In the genomic region with DNA sequence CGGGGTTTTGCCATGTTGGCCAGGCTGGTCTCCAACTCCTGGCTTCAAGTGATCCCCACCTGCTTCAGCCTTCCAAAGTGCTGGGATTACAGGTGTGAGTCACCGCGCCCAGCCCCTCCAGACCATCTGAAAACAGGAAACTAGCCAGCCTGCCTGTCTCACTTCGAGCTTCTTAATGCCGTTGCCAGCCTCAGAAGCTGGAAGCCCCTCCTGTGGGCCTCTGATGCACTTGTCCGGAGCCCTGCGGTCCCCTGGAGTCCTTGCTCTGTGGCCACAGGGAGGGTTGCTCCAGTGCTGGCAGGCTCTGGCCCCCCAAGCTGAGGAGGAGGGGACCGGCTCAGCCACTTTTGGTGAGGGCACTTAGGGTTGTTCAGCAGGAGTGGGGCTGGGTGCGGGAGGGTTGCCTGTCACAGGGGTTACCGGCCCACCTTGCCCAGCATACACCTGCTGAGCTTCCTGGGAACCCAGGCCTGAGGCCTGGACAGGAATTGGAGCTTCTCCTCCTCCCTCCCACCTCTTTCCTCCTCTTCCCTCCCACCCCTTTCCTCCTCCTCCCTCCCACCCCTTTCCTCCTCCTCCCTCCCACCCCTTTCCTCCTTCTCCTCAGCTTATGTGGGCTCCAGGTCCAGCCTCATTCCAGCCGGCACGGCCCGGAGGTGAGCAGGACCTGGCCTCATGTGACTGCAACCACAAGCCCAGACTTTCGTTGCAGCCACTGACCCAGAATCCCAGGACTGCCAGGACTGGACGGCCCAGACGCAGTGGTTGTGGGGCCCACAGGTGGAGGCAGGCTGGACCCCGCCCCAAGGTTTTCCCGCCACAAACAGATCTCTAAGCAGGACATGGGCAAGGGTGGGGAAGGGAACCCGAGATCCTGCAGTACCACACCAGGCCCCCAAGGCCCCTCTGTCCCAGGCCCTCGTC, we compare ENCODE assay signal across 18 cellular contexts. TPM values are rescaled to one million over a fixed set of nuclear protein-coding genes. Genes with fewer than 3 reads are reported as not detected.
"Had no signal": no experiment of that assay in that cellular context is flagged by ENCODE, and none has a peak within 500 bp of the region (broad histone marks: within the 10 kb centered on the region; RNA-seq: fewer than 3 reads in every experiment).

No MANE protein-coding gene starts in this region.

- H3K27me3 ChIP-seq: testis had no signal

- DNase-seq: activated CD4-positive, alpha-beta T cell treated with anti-CD3 and anti-CD28 coated beads for 48 hours; activated CD8-positive, alpha-beta memory T cell treated with anti-CD3 and anti-CD28 coated beads, Interleukin-2, amount 50 U/mL, for 48 hours; activated CD8-positive, alpha-beta T cell treated with anti-CD3 and anti-CD28 coated beads, Interleukin-2, amount 10 ng/mL, durations not matched to agents 7 days and 5 days; activated naive CD4-positive, alpha-beta T cell; aorta; hypothalamus; psoas muscle; sigmoid colon; stimulated activated CD4-positive, alpha-beta T cell treated with anti-CD3 and anti-CD28 coated beads, Interleukin-12 subunit alpha, Interleukin-12 subunit beta, amount 100 ng/mL, for 4 hours; stimulated activated CD4-positive, alpha-beta T cell treated with anti-CD3 and anti-CD28 coated beads, Interleukin-2, amount 100 ng/mL, for 48 hours; T-helper 9 cell; testis had no signal

- FAIRE-seq: bronchial epithelial cell had no signal

- H3K4me3 ChIP-seq: psoas muscle, sigmoid colon, testis had no signal

- H3K4me1 ChIP-seq: psoas muscle had no signal

- H3K36me3 ChIP-seq: sigmoid colon had no signal

- H3K9me3 ChIP-seq: psoas muscle, sigmoid colon, testis had no signal

- H3K27ac ChIP-seq: psoas muscle, sigmoid colon, testis had no signal

RNA-seq across cellular contexts. Expression of gene BIRC7, which starts 9.4 kb away (rescaled TPM):
- total RNA-seq: activated T-helper 1 cell treated with anti-CD3 and anti-CD28 coated beads, Interleukin-12 subunit alpha, Interleukin-12 subunit beta, Interleukin-2, Interleukin-4 antibody, amounts not matched to agents 30 ng/mL and 10 ng/mL and 1 ng/mL, durations not matched to agents 14 hours and 24 hours and 36 hours; aorta; bronchial epithelial cell; dermis microvascular lymphatic vessel endothelial cell; esophagus mucosa; psoas muscle; urinary bladder had no signal

RNA-seq across cellular contexts. Expression of gene NKAIN4, which starts 28.0 kb away (rescaled TPM):
- total RNA-seq: activated CD8-positive, alpha-beta T cell treated with anti-CD3 and anti-CD28 coated beads, Interleukin-2, amount 10 ng/mL, durations not matched to agents 7 days and 5 days; activated T-helper 1 cell treated with anti-CD3 and anti-CD28 coated beads, Interleukin-12 subunit alpha, Interleukin-12 subunit beta, Interleukin-2, Interleukin-4 antibody, amounts not matched to agents 30 ng/mL and 10 ng/mL and 1 ng/mL, durations not matched to agents 14 hours and 24 hours and 36 hours; aorta; dermis microvascular lymphatic vessel endothelial cell; esophagus mucosa; osteoblast; psoas muscle had no signal
